17 cellular contexts compared by ENCODE assay signal in genomic region chr12:24479131-24479530, GRCh38.
"Had no signal": no experiment of that assay in that cellular context is flagged by ENCODE, and none has a peak within 500 bp of the region (broad histone marks: within the 10 kb centered on the region; RNA-seq: fewer than 3 reads in every experiment).

No MANE protein-coding gene starts in this region.

- H3K27me3 ChIP-seq: esophagus muscularis mucosa, hepatocyte, neutrophil, tibial artery had no signal

- H3K4me1 ChIP-seq: esophagus muscularis mucosa had no signal

- H3K36me3 ChIP-seq: esophagus muscularis mucosa, neutrophil, tibial artery had no signal

- H3K27ac ChIP-seq: coronary artery, esophagus muscularis mucosa, hepatocyte, neutrophil, tibial artery had no signal

- DNase-seq: activated CD4-positive, alpha-beta memory T cell treated with anti-CD3 and anti-CD28 coated beads, Interleukin-2, amount 10 ng/mL, durations not matched to agents 7 days and 5 days; activated effector memory CD4-positive, alpha-beta T cell treated with Interleukin-2 at 50 U/mL for 16 hours; activated naive CD4-positive, alpha-beta T cell treated with anti-CD3 and anti-CD28 coated beads, Interleukin-2, amount 50 U/mL, for 16 hours; activated T-cell treated with anti-CD3 and anti-CD28 coated beads, Interleukin-2, amount 50 U/mL, for 24 hours; caudate nucleus; effector CD4-positive, alpha-beta T cell; left ventricle myocardium superior; naive thymus-derived CD8-positive, alpha-beta T cell; retina; stimulated activated CD4-positive, alpha-beta T cell treated with anti-CD3 and anti-CD28 coated beads, Interleukin-15, amount 100 ng/mL, for 24 hours; stimulated activated CD4-positive, alpha-beta T cell treated with anti-CD3 and anti-CD28 coated beads, Interleukin-4, amount 100 ng/mL, for 1 hour; stimulated activated naive B cell treated with anti-CD40 and anti-IgM and Interleukin-4, amounts not matched to agents 10 μg/mL and 1 μg/mL and 100 μg/mL, for 72 hours; tibial artery had no signal

- H3K9me3 ChIP-seq: esophagus muscularis mucosa, neutrophil, tibial artery had no signal

- H3K4me3 ChIP-seq: coronary artery, esophagus muscularis mucosa, hepatocyte, tibial artery had no signal
